ENCODE assay signal across 36 cellular contexts in genomic region chr6:4426916-4427315, GRCh38.
"Had no signal": no experiment of that assay in that cellular context is flagged by ENCODE, and none has a peak within 500 bp of the region (broad histone marks: within the 10 kb centered on the region; RNA-seq: fewer than 3 reads in every experiment).

No MANE protein-coding gene starts in this region.

- H3K36me3 Mint-ChIP-seq: activated naive CD4-positive, alpha-beta T cell treated with anti-CD3 and anti-CD28 coated beads, Interleukin-2, amount 50 U/mL, for 24 hours; brain had no signal

- H3K27me3 Mint-ChIP-seq: activated CD4-positive, alpha-beta T cell treated with anti-CD3 and anti-CD28 coated beads, Interleukin-2, amount 10 ng/mL, durations not matched to agents 24 days and 14 days; activated naive CD4-positive, alpha-beta T cell treated with anti-CD3 and anti-CD28 coated beads, Interleukin-2, amount 50 U/mL, for 24 hours; activated T-helper 17 cell treated with anti-CD3 and anti-CD28 coated beads, Interleukin-2, amount 50 U/mL, for 72 hours had no signal

- H3K4me1 Mint-ChIP-seq: activated CD4-positive, alpha-beta T cell treated with anti-CD3 and anti-CD28 coated beads, Interleukin-2, amount 10 ng/mL, durations not matched to agents 24 days and 14 days; activated naive CD4-positive, alpha-beta T cell treated with anti-CD3 and anti-CD28 coated beads, Interleukin-2, amount 50 U/mL, for 24 hours; activated T-helper 17 cell treated with anti-CD3 and anti-CD28 coated beads, Interleukin-2, amount 50 U/mL, for 72 hours; brain had no signal

- H3K27ac ChIP-seq: adrenal gland, PC-9, RWPE1, VCaP had no signal

- H3K27me3 ChIP-seq: adrenal gland, MG63 had no signal

- H3K9me3 ChIP-seq: adrenal gland, MG63 had no signal

- H3K27ac Mint-ChIP-seq: activated CD4-positive, alpha-beta T cell treated with anti-CD3 and anti-CD28 coated beads, Interleukin-2, amount 10 ng/mL, durations not matched to agents 24 days and 14 days; activated CD8-positive, alpha-beta T cell treated with anti-CD3 and anti-CD28 coated beads for 36 hours; activated naive CD4-positive, alpha-beta T cell treated with anti-CD3 and anti-CD28 coated beads, Interleukin-2, amount 50 U/mL, for 24 hours; activated T-cell treated with anti-CD3 and anti-CD28 coated beads, Interleukin-2, amount 50 U/mL, for 72 hours; activated T-helper 17 cell treated with anti-CD3 and anti-CD28 coated beads, Interleukin-2, amount 50 U/mL, for 72 hours; brain had no signal

- H3K4me3 Mint-ChIP-seq: activated CD4-positive, alpha-beta T cell treated with anti-CD3 and anti-CD28 coated beads, Interleukin-2, amount 10 ng/mL, durations not matched to agents 24 days and 14 days; activated CD8-positive, alpha-beta T cell treated with anti-CD3 and anti-CD28 coated beads for 36 hours; activated naive CD4-positive, alpha-beta T cell treated with anti-CD3 and anti-CD28 coated beads, Interleukin-2, amount 50 U/mL, for 24 hours; activated T-cell treated with anti-CD3 and anti-CD28 coated beads, Interleukin-2, amount 50 U/mL, for 72 hours; activated T-helper 17 cell treated with anti-CD3 and anti-CD28 coated beads, Interleukin-2, amount 50 U/mL, for 72 hours; brain had no signal

- DNase-seq: activated CD4-positive, alpha-beta T cell treated with anti-CD3 and anti-CD28 coated beads for 1 hour; activated CD4-positive, alpha-beta T cell treated with anti-CD3 and anti-CD28 coated beads, Interleukin-2, amount 10 ng/mL, durations not matched to agents 24 days and 14 days; activated CD4-positive, alpha-beta T cell treated with anti-CD3 and anti-CD28 coated beads, Interleukin-2, amount 50 U/mL, for 4 hours; activated CD4-positive, CD25-positive, alpha-beta regulatory T cell; activated CD8-positive, alpha-beta T cell treated with anti-CD3 and anti-CD28 coated beads for 36 hours; activated gamma-delta T cell; activated naive CD4-positive, alpha-beta T cell treated with Interleukin-2 at 50 U/mL for 16 hours; activated T-cell treated with anti-CD3 and anti-CD28 coated beads, Interleukin-2, amount 50 U/mL, for 1 hour; activated T-cell treated with anti-CD3 and anti-CD28 coated beads, Interleukin-2, amount 50 U/mL, for 72 hours; adrenal gland; caudate nucleus; cerebellar nuclear complex; Karpas-422; MG63; NCI-H1048; NCI-H1105 treated with DMSO at 0.1 percent for 48 hours; NCI-H1436; NCI-H1694; NCI-H1930; NCI-H2081 treated with DMSO at 0.1 percent for 48 hours; NCI-H226; NCI-H446 treated with DMSO at 0.1 percent for 48 hours; NCI-H524; NCI-H748 treated with DMSO at 0.1 percent for 48 hours; NK-92 treated with Interleukin-12 subunit alpha and Interleukin-12 subunit beta, amount 100 ng/mL, for 24 hours; PC-9; SIG-M5; SW 1271; T-helper 1 cell; T-helper 2 cell; T-helper 9 cell had no signal

- H3K36me3 ChIP-seq: adrenal gland, MG63 had no signal

- H3K4me2 ChIP-seq: PC-9 had no signal

- H3K4me1 ChIP-seq: adrenal gland had no signal

- H2AFZ ChIP-seq: PC-9 had no signal

- H3K4me3 ChIP-seq: adrenal gland, MG63, PC-9 had no signal
